20 cellular contexts compared by ENCODE assay signal in genomic region chr17:50653738-50654137, GRCh38. TPM values are rescaled to one million over a fixed set of nuclear protein-coding genes. Genes with fewer than 3 reads are reported as not detected.
DNase-seq lines count a peak whose midpoint lies in the region; ATAC-seq, FAIRE-seq and TF ChIP-seq lines count a peak whose summit lies in the region.
"Had no signal": no experiment of that assay in that cellular context is flagged by ENCODE, and none has a peak within 500 bp of the region (broad histone marks: within the 10 kb centered on the region; RNA-seq: fewer than 3 reads in every experiment).

No MANE protein-coding gene starts in this region.

- CTCF ChIA-PET in A549 (lab: Yijun Ruan, JAX) (interaction anchor here (1.6 to 48.0 kb wide), 5 partner anchors 9 to 30 kb away, joined by 7 to 2097 read pairs (median 20); partner anchors contain the start of gene ANKRD40), HEK293 (lab: Yijun Ruan, JAX) (interaction anchor here (0.6 to 2.4 kb wide), 4 partner anchors 12 to 152 kb away, joined by 3 to 9 read pairs (median 4); no protein-coding TSS in a partner anchor), RWPE1 (lab: Yijun Ruan, JAX) (interaction anchor here (0.7 kb wide), 1 partner anchor 17 kb away, joined by 7 read pairs; no protein-coding TSS in a partner anchor)

- 75% methylated on average over 3 of the region's 3 CpGs for WGBS in A549 (ENCODE audit: missing lambda C conversion rate)
- WGBS in pancreas, 2 donors: 48 to 50% methylated on average over 3 of the region's 3 CpGs

- H3K36me3 ChIP-seq in HEK293 (ENCODE audit: control insufficient read depth in 2 of 2, insufficient read depth in 1 of 2, low read length in 2 of 2) (no peaks in the 10 kb centered on the region), pancreas (no peaks in the 10 kb centered on the region)
- H3K36me3 ChIP-seq: BE2C had no signal

- TF ChIP-seq EP300 in A549 (IDR thresholded peaks at IDR 0.05): no peak

- peak overlapping the region; percentile 50 to 69; a peak in 5 of 6 replicates for H3K27ac ChIP-seq in A549
- no peak overlapping the region for H3K27ac ChIP-seq in HEK293 (ENCODE audit: extremely low read depth, low read depth, low read length)
- H3K27ac ChIP-seq in RWPE1: 0 out of 2 replicates have a peak overlapping the region, but pooled peaks have one; percentile 11
- H3K27ac ChIP-seq in pancreas: no peak overlapping the region

- POLR2A ChIA-PET in A549 (lab: Yijun Ruan, JAX): interaction anchor here (7.2 to 10.0 kb wide), 2 partner anchors 7 to 14 kb away, joined by 65 to 85 read pairs; no protein-coding TSS in a partner anchor
- POLR2A ChIA-PET in HEK293 (lab: Yijun Ruan, JAX): interaction anchor here (0.6 to 1.1 kb wide), 2 partner anchors 8 to 342 kb away, joined by 3 to 4 read pairs; no protein-coding TSS in a partner anchor
- POLR2A ChIA-PET in RWPE1 (lab: Yijun Ruan, JAX; ENCODE audit: low non-redundant PET): interaction anchor here (0.7 kb wide), 2 partner anchors 15 to 170 kb away, joined by 3 read pairs; no protein-coding TSS in a partner anchor

- peak in 1 of 2 experiments; percentile 2; a peak in 2 of 6 replicates for ATAC-seq in A549
- ATAC-seq in pancreas: peak; percentile 68 to 87 (median 82)
- ATAC-seq in left colon: no peak
- ATAC-seq: HepG2 had no signal

- TF ChIP-seq CTCF in A549 (IDR thresholded peaks at IDR 0.05) (no peak), HEK293 (tag by site-specific recombination; IDR thresholded peaks at IDR 0.05) (no peak), RWPE1 (conservative IDR thresholded peaks at IDR 0.05; ENCODE audit: low read depth) (no peak), pancreas (IDR thresholded peaks at IDR 0.05) (no peak)

- H3K4me1 ChIP-seq in A549 (peaks cover 89% of the 10 kb centered on the region), HEK293 (ENCODE audit: control insufficient read depth, insufficient read depth, low read length) (no peaks in the 10 kb centered on the region), pancreas (peaks cover 0 to 8% (median 0%) of the 10 kb centered on the region in 3 donors)

- intact Hi-C loops in pancreas (cut with DNase I) (no loop called here), left colon (cut with DNase I, micrococcal nuclease) (no loop called here)

- H3K9me3 ChIP-seq in A549 (no peaks in the 10 kb centered on the region), HEK293 (ENCODE audit: control insufficient read depth, insufficient read depth, low read depth, low read length) (no peaks in the 10 kb centered on the region), pancreas (no peaks in the 10 kb centered on the region)
- H3K9me3 ChIP-seq: BE2C had no signal

- FAIRE-seq in A549 (lab: Jason Lieb, UNC) (peak; percentile 79), pancreas (lab: Jason Lieb, UNC) (no peak)
- FAIRE-seq: HepG2 had no signal

- no peak overlapping the region for H3K4me2 ChIP-seq in A549

- no peak for TF ChIP-seq POLR2A in A549 (IDR thresholded peaks at IDR 0.05; ENCODE audit: low read length)

- H3K4me3 ChIP-seq in A549 (no peak overlapping the region), HEK293 (ENCODE audit: low read depth, low read length) (no peak overlapping the region), pancreas (no peak overlapping the region)

- no peaks in the 10 kb centered on the region for H3K27me3 ChIP-seq in pancreas
- H3K27me3 ChIP-seq: BE2C had no signal

- DNase-seq in A549 (ENCODE audit: low read depth in 1 of 2, low spot score in 1 of 2) (peak in 1 of 2 experiments; percentile 68), RWPE1 (ENCODE audit: low spot score) (no peak), pancreas (peak in 1 of 6 donors; percentile 13), left colon (no peak), anterior cingulate cortex (lab: John Stamatoyannopoulos, UW) (no peak), NCI-H345 (lab: John Stamatoyannopoulos, UW) (no peak)
- DNase-seq in activated naive CD4-positive, alpha-beta T cell treated with anti-CD3 and anti-CD28 coated beads, Interleukin-2, amount 50 U/mL, for 16 hours: no peak
- DNase-seq: 8988T; BE2C; C1 segment of cervical spinal cord; CD4-positive, CD25-positive, alpha-beta regulatory T cell; CD8-positive, alpha-beta memory T cell; COR-L47; DMS 273 treated with DMSO at 0.1 percent for 48 hours; DMS79 treated with DMSO at 0.1 percent for 48 hours; GF-D8; GOT3; H9 had no signal

- no peak for TF ChIP-seq RAD21 in A549 (conservative IDR thresholded peaks at IDR 0.05 in 1 of 2, IDR thresholded peaks at IDR 0.05 in 1 of 2)

TF ChIP-seq in A549, 52 proteins besides CTCF, POLR2A, EP300 and RAD21:
- TF ChIP-seq SREBF2 (IDR thresholded peaks at IDR 0.05) (no peak), HOXA7 (CRISPR knock-in tag; IDR thresholded peaks at IDR 0.05) (peak; percentile 16; the same call in 1 of the 2 replicates)

TF ChIP-seq in HEK293, 187 proteins besides CTCF, POLR2A, EP300 and RAD21:
- no peak for TF ChIP-seq ZNF184 (tag by site-specific recombination; IDR thresholded peaks at IDR 0.05)
- TF ChIP-seq, protein P1, sequence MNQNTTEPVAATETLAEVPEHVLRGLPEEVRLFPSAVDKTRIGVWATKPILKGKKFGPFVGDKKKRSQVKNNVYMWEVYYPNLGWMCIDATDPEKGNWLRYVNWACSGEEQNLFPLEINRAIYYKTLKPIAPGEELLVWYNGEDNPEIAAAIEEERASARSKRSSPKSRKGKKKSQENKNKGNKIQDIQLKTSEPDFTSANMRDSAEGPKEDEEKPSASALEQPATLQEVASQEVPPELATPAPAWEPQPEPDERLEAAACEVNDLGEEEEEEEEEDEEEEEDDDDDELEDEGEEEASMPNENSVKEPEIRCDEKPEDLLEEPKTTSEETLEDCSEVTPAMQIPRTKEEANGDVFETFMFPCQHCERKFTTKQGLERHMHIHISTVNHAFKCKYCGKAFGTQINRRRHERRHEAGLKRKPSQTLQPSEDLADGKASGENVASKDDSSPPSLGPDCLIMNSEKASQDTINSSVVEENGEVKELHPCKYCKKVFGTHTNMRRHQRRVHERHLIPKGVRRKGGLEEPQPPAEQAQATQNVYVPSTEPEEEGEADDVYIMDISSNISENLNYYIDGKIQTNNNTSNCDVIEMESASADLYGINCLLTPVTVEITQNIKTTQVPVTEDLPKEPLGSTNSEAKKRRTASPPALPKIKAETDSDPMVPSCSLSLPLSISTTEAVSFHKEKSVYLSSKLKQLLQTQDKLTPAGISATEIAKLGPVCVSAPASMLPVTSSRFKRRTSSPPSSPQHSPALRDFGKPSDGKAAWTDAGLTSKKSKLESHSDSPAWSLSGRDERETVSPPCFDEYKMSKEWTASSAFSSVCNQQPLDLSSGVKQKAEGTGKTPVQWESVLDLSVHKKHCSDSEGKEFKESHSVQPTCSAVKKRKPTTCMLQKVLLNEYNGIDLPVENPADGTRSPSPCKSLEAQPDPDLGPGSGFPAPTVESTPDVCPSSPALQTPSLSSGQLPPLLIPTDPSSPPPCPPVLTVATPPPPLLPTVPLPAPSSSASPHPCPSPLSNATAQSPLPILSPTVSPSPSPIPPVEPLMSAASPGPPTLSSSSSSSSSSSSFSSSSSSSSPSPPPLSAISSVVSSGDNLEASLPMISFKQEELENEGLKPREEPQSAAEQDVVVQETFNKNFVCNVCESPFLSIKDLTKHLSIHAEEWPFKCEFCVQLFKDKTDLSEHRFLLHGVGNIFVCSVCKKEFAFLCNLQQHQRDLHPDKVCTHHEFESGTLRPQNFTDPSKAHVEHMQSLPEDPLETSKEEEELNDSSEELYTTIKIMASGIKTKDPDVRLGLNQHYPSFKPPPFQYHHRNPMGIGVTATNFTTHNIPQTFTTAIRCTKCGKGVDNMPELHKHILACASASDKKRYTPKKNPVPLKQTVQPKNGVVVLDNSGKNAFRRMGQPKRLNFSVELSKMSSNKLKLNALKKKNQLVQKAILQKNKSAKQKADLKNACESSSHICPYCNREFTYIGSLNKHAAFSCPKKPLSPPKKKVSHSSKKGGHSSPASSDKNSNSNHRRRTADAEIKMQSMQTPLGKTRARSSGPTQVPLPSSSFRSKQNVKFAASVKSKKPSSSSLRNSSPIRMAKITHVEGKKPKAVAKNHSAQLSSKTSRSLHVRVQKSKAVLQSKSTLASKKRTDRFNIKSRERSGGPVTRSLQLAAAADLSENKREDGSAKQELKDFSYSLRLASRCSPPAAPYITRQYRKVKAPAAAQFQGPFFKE (tag by site-specific recombination; IDR thresholded peaks at IDR 0.05; ENCODE audit: borderline replicate concordance): no peak
- TF ChIP-seq, protein P2, sequence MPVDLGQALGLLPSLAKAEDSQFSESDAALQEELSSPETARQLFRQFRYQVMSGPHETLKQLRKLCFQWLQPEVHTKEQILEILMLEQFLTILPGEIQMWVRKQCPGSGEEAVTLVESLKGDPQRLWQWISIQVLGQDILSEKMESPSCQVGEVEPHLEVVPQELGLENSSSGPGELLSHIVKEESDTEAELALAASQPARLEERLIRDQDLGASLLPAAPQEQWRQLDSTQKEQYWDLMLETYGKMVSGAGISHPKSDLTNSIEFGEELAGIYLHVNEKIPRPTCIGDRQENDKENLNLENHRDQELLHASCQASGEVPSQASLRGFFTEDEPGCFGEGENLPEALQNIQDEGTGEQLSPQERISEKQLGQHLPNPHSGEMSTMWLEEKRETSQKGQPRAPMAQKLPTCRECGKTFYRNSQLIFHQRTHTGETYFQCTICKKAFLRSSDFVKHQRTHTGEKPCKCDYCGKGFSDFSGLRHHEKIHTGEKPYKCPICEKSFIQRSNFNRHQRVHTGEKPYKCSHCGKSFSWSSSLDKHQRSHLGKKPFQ (tag by site-specific recombination; IDR thresholded peaks at IDR 0.05): 0 out of 2 replicates have a peak, but pooled peaks have one; percentile 4

RNA-seq across cellular contexts. Expression of gene ABCC3, which starts 19.1 kb away (rescaled TPM):
- polyA plus RNA-seq in A549 (2011; rRNA removed) (342 and 442 TPM in 2 replicates), A549 (2017; fragmentation: RNase III; extraction: RNeasy Plus Mini Kit Qiagen cat#74134 plus additional on column Dnase treatment) (225 to 288 TPM (median 248 TPM) in 3 replicates), pancreas (100 to 1,000 TPM; 163 to 209 TPM)
- polyA plus RNA-seq in A549 (2012; cell fraction: cytosol; rRNA removed): 157 and 189 TPM in 2 replicates
- 1,165 and 1,226 TPM in 2 replicates for polyA plus RNA-seq in A549 (2012; cell fraction: nucleus; rRNA removed)
- 586 and 639 TPM in 2 replicates for polyA minus RNA-seq in A549 (2011; rRNA and poly(A)+ RNA removed)
- total RNA-seq in pancreas (100 to 1,000 TPM in 1 of 6 donors, 10 to 100 TPM in 5; 47.2 to 103 (median 83.4) TPM), left colon (100 to 1,000 TPM; 251 to 373 TPM)
- polyA plus RNA-seq: CD8-positive, alpha-beta memory T cell had no signal

RNA-seq across cellular contexts. Expression of gene ANKRD40, which starts 54.0 kb away (rescaled TPM):
- polyA plus RNA-seq in A549 (2011; rRNA removed) (68.5 and 84.3 TPM in 2 replicates), A549 (2017; fragmentation: RNase III; extraction: RNeasy Plus Mini Kit Qiagen cat#74134 plus additional on column Dnase treatment) (44.2 to 55.2 TPM (median 50.1 TPM) in 3 replicates), pancreas (10 to 100 TPM; 10.3 to 10.9 TPM)
- polyA plus RNA-seq in A549 (2012; cell fraction: cytosol; rRNA removed): 31.1 and 36.1 TPM in 2 replicates
- polyA plus RNA-seq in A549 (2012; cell fraction: nucleus; rRNA removed): 20.0 and 27.7 TPM in 2 replicates
- polyA minus RNA-seq in A549 (2011; rRNA and poly(A)+ RNA removed): 31.0 and 37.0 TPM in 2 replicates
- total RNA-seq in pancreas (10 to 100 TPM; 15.1 to 23.5 (median 17.3) TPM), left colon (10 to 100 TPM; 23.9 to 28.8 TPM)

Comparison
In these comparisons a context has a peak if more than half of its experiments do, and no peak if none do; other contexts are left out.
1. H3K27ac ChIP-seq: peak in A549 (2 of 2) and RWPE1 (single experiment); none in HEK293 (single experiment) and pancreas (0 of 4).
2. Of the 5 proteins assayed by ChIP-seq in both HEK293 and A549: peak only in HEK293: none; only in A549: HOXA7; in both: none; in neither: 4.